In genomic region chr6:43890197-43891062, GRCh38 we compare ENCODE assay signal across 22 cellular contexts.
DNase-seq lines count a peak whose midpoint lies in the region; ATAC-seq and TF ChIP-seq lines count a peak whose summit lies in the region.
"Had no signal": no experiment of that assay in that cellular context is flagged by ENCODE, and none has a peak within 500 bp of the region (broad histone marks: within the 10 kb centered on the region; RNA-seq: fewer than 3 reads in every experiment).

No MANE protein-coding gene starts in this region.

- H3K27ac Mint-ChIP-seq in type B pancreatic cell: peak overlapping the region; percentile 41
- H3K27ac Mint-ChIP-seq: activated CD4-positive, alpha-beta T cell treated with anti-CD3 and anti-CD28 coated beads, Interleukin-2, amount 10 ng/mL, durations not matched to agents 7 days and 5 days; activated naive CD8-positive, alpha-beta T cell treated with anti-CD3 and anti-CD28 coated beads, Interleukin-2, amount 50 U/mL, for 24 hours; immature natural killer cell had no signal

- CTCF ChIA-PET in SK-N-SH (lab: Yijun Ruan, JAX): interaction anchor here (1.2 to 1.3 kb wide), 2 partner anchors 60 to 62 kb away, joined by 3 to 4 read pairs; no protein-coding TSS in a partner anchor

- ATAC-seq in SK-N-SH treated with all-trans-retinoic acid at 6 μM for 48 hours (no peak), HG02623 (IDR thresholded peaks at IDR 0.05; ENCODE audit: unreplicated experiment) (no peak)
- ATAC-seq: A549; activated naive CD8-positive, alpha-beta T cell treated with anti-CD3 and anti-CD28 coated beads, Interleukin-2, amount 50 U/mL, for 24 hours; heart left ventricle; PC-3 had no signal

- POLR2A ChIA-PET in SK-N-SH (lab: Yijun Ruan, JAX): interaction anchor here (1.0 to 1.1 kb wide), 2 partner anchors 10 to 101 kb away, joined by 3 to 4 read pairs; no protein-coding TSS in a partner anchor

- peak overlapping the region in 1 of 2 experiments; percentile 62; a peak in 1 of 4 replicates for H3K27ac ChIP-seq in SK-N-SH (ENCODE audit: low read depth in 2 of 2, low read length in 1 of 2)
- H3K27ac ChIP-seq: A549, breast epithelium, heart left ventricle, vagina had no signal

- TF ChIP-seq CTCF in SK-N-SH (IDR thresholded peaks at IDR 0.05) (no peak), type B pancreatic cell (conservative IDR thresholded peaks at IDR 0.05) (no peak)

- no peaks in the 10 kb centered on the region for H3K9me2 ChIP-seq in SK-N-SH

- H3K4me1 Mint-ChIP-seq in type B pancreatic cell (ENCODE audit: unreplicated experiment): peaks cover 11% of the 10 kb centered on the region
- H3K4me1 Mint-ChIP-seq: activated CD4-positive, alpha-beta T cell treated with anti-CD3 and anti-CD28 coated beads, Interleukin-2, amount 10 ng/mL, durations not matched to agents 7 days and 5 days; immature natural killer cell had no signal

- no peak overlapping the region for H3K9ac ChIP-seq in SK-N-SH
- H3K9ac ChIP-seq in NT2/D1 (ENCODE audit: insufficient read length, low read depth): peak overlapping the region; percentile 32

- no peaks in the 10 kb centered on the region for H3K9me3 ChIP-seq in SK-N-SH
- no peaks in the 10 kb centered on the region for H3K9me3 ChIP-seq in NT2/D1 (ENCODE audit: insufficient read depth, low read length)
- no peaks in the 10 kb centered on the region for H3K9me3 ChIP-seq in iPS-18c (ENCODE audit: control insufficient read depth, insufficient read depth, low read length)
- H3K9me3 ChIP-seq: A549, breast epithelium, heart left ventricle, vagina had no signal

- no peak for TF ChIP-seq RAD21 in SK-N-SH (IDR thresholded peaks at IDR 0.05; ENCODE audit: low read length)

- H3K4me1 ChIP-seq in SK-N-SH (ENCODE audit: control insufficient read depth in 1 of 2, insufficient read depth in 2 of 2, low read depth in 1 of 2, low read length in 1 of 2): peaks cover 0 to 40% of the 10 kb centered on the region in 2 experiments; a peak in 1 of 4 replicates
- peaks cover 7% of the 10 kb centered on the region for H3K4me1 ChIP-seq in NT2/D1 (ENCODE audit: insufficient read depth, insufficient read length)
- H3K4me1 ChIP-seq: A549, breast epithelium, vagina had no signal

- H3K4me3 ChIP-seq in SK-N-SH (ENCODE audit: low read depth in 2 of 2, low read length in 1 of 2) (no peak overlapping the region), NT2/D1 (ENCODE audit: insufficient read length, low read depth) (no peak overlapping the region), iPS-18c (ENCODE audit: insufficient read depth, low read depth, low read length) (0 out of 2 replicates have a peak overlapping the region, but pooled peaks have one; percentile 9)
- H3K4me3 ChIP-seq: A549, breast epithelium, heart left ventricle, vagina had no signal

- no peaks in the 10 kb centered on the region for H3K79me2 ChIP-seq in SK-N-SH (ENCODE audit: insufficient read depth)

- no peaks in the 10 kb centered on the region for H4K20me1 ChIP-seq in SK-N-SH (ENCODE audit: insufficient read depth)

- DNase-seq in SK-N-SH (peak; percentile 62), NT2/D1 (ENCODE audit: low read depth, low spot score) (no peak), type B pancreatic cell (ENCODE audit: extremely low spot score, unreplicated experiment) (no peak), mesenteric fat pad (ENCODE audit: low spot score) (no peak), NCI-H128 (lab: John Stamatoyannopoulos, UW; ENCODE audit: unreplicated experiment) (no peak)
- DNase-seq: activated CD4-positive, alpha-beta T cell treated with anti-CD3 and anti-CD28 coated beads, Interleukin-2, amount 10 ng/mL, durations not matched to agents 7 days and 5 days; activated naive CD8-positive, alpha-beta T cell treated with anti-CD3 and anti-CD28 coated beads, Interleukin-2, amount 50 U/mL, for 24 hours; cortex of kidney; GDM1; heart left ventricle; immature natural killer cell; KBM-7; occipital lobe; PC-3; SIG-M5; stimulated activated CD8-positive, alpha-beta memory T cell treated with anti-CD3 and anti-CD28 coated beads, Interleukin-4, amount 100 ng/mL, for 48 hours had no signal

- 82% methylated on average over 10 of the region's 17 CpGs for WGBS in SK-N-SH (ENCODE audit: low lambda C conversion rate)

- no peaks in the 10 kb centered on the region for H3K36me3 ChIP-seq in SK-N-SH (replicated peaks in 1 of 2; ENCODE audit: control insufficient read depth in 1 of 2, insufficient read depth in 2 of 2, low read length in 1 of 2)
- H3K36me3 ChIP-seq in NT2/D1 (ENCODE audit: insufficient read depth, insufficient read length, low read length): no peaks in the 10 kb centered on the region
- H3K36me3 ChIP-seq: breast epithelium, heart left ventricle, vagina had no signal

- no peak for TF ChIP-seq EP300 in SK-N-SH (IDR thresholded peaks at IDR 0.05; ENCODE audit: borderline replicate concordance in 1 of 2, low read depth in 1 of 2, low read length in 1 of 2)

- H3K4me3 Mint-ChIP-seq in type B pancreatic cell: no peak overlapping the region
- H3K4me3 Mint-ChIP-seq: activated CD4-positive, alpha-beta T cell treated with anti-CD3 and anti-CD28 coated beads, Interleukin-2, amount 10 ng/mL, durations not matched to agents 7 days and 5 days; activated naive CD8-positive, alpha-beta T cell treated with anti-CD3 and anti-CD28 coated beads, Interleukin-2, amount 50 U/mL, for 24 hours; immature natural killer cell had no signal

- no peaks in the 10 kb centered on the region for H3K36me3 Mint-ChIP-seq in type B pancreatic cell
- H3K36me3 Mint-ChIP-seq: immature natural killer cell had no signal

- H3K9me3 Mint-ChIP-seq in type B pancreatic cell: no peaks in the 10 kb centered on the region
- H3K9me3 Mint-ChIP-seq: activated CD4-positive, alpha-beta T cell treated with anti-CD3 and anti-CD28 coated beads, Interleukin-2, amount 10 ng/mL, durations not matched to agents 7 days and 5 days; activated naive CD8-positive, alpha-beta T cell treated with anti-CD3 and anti-CD28 coated beads, Interleukin-2, amount 50 U/mL, for 24 hours; immature natural killer cell had no signal

- H2AFZ ChIP-seq in SK-N-SH (ENCODE audit: low read depth): no peak overlapping the region

- H3K27me3 Mint-ChIP-seq in type B pancreatic cell: peaks cover 12% of the 10 kb centered on the region

- H3K4me2 ChIP-seq in SK-N-SH: no peak overlapping the region
- H3K4me2 ChIP-seq: A549 had no signal

- no peaks in the 10 kb centered on the region for H3F3A ChIP-seq in SK-N-SH (replicated peaks; ENCODE audit: insufficient read depth)

- H3K27me3 ChIP-seq in SK-N-SH (ENCODE audit: insufficient read depth) (no peaks in the 10 kb centered on the region), NT2/D1 (ENCODE audit: insufficient read depth, insufficient read length) (no peaks in the 10 kb centered on the region)
- H3K27me3 ChIP-seq: breast epithelium, vagina had no signal

TF ChIP-seq in SK-N-SH, 30 proteins besides CTCF, POLR2A, EP300 and RAD21 (continues in another document):
- TF ChIP-seq ELF1 (IDR thresholded peaks at IDR 0.05) (no peak), FOXM1 (IDR thresholded peaks at IDR 0.05; ENCODE audit: low read depth) (no peak), GATA2 (CRISPR knock-in tag; IDR thresholded peaks at IDR 0.05) (no peak), USF1 (IDR thresholded peaks at IDR 0.05; ENCODE audit: borderline replicate concordance, low read depth) (no peak)
- TF ChIP-seq, protein P1, sequence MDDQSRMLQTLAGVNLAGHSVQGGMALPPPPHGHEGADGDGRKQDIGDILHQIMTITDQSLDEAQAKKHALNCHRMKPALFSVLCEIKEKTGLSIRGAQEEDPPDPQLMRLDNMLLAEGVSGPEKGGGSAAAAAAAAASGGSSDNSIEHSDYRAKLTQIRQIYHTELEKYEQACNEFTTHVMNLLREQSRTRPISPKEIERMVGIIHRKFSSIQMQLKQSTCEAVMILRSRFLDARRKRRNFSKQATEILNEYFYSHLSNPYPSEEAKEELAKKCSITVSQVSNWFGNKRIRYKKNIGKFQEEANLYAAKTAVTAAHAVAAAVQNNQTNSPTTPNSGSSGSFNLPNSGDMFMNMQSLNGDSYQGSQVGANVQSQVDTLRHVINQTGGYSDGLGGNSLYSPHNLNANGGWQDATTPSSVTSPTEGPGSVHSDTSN (IDR thresholded peaks at IDR 0.05): no peak

TF ChIP-seq in SK-N-SH treated with all-trans-retinoic acid at 6 μM for 48 hours, 23 proteins besides CTCF, POLR2A, EP300 and RAD21 (continues in another document):
- TF ChIP-seq ZNF70 (CRISPR knock-in tag; IDR thresholded peaks at IDR 0.05) (no peak), RARB (CRISPR knock-in tag; IDR thresholded peaks at IDR 0.05) (no peak), ARNTL (CRISPR knock-in tag; IDR thresholded peaks at IDR 0.05; ENCODE audit: borderline replicate concordance, low read depth) (no peak), ZNF565 (CRISPR knock-in tag; conservative IDR thresholded peaks at IDR 0.05; ENCODE audit: low read depth) (no peak), BACH2 (CRISPR knock-in tag; IDR thresholded peaks at IDR 0.05; ENCODE audit: borderline replicate concordance) (no peak), POU6F1 (CRISPR knock-in tag; IDR thresholded peaks at IDR 0.05; ENCODE audit: borderline replicate concordance, low read depth) (no peak), PPARA (CRISPR knock-in tag; IDR thresholded peaks at IDR 0.05; ENCODE audit: borderline replicate concordance) (no peak)
- TF ChIP-seq, protein P2, sequence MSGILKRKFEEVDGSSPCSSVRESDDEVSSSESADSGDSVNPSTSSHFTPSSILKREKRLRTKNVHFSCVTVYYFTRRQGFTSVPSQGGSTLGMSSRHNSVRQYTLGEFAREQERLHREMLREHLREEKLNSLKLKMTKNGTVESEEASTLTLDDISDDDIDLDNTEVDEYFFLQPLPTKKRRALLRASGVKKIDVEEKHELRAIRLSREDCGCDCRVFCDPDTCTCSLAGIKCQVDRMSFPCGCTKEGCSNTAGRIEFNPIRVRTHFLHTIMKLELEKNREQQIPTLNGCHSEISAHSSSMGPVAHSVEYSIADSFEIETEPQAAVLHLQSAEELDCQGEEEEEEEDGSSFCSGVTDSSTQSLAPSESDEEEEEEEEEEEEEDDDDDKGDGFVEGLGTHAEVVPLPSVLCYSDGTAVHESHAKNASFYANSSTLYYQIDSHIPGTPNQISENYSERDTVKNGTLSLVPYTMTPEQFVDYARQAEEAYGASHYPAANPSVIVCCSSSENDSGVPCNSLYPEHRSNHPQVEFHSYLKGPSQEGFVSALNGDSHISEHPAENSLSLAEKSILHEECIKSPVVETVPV (CRISPR knock-in tag; IDR thresholded peaks at IDR 0.05): no peak
